In the genomic region with DNA sequence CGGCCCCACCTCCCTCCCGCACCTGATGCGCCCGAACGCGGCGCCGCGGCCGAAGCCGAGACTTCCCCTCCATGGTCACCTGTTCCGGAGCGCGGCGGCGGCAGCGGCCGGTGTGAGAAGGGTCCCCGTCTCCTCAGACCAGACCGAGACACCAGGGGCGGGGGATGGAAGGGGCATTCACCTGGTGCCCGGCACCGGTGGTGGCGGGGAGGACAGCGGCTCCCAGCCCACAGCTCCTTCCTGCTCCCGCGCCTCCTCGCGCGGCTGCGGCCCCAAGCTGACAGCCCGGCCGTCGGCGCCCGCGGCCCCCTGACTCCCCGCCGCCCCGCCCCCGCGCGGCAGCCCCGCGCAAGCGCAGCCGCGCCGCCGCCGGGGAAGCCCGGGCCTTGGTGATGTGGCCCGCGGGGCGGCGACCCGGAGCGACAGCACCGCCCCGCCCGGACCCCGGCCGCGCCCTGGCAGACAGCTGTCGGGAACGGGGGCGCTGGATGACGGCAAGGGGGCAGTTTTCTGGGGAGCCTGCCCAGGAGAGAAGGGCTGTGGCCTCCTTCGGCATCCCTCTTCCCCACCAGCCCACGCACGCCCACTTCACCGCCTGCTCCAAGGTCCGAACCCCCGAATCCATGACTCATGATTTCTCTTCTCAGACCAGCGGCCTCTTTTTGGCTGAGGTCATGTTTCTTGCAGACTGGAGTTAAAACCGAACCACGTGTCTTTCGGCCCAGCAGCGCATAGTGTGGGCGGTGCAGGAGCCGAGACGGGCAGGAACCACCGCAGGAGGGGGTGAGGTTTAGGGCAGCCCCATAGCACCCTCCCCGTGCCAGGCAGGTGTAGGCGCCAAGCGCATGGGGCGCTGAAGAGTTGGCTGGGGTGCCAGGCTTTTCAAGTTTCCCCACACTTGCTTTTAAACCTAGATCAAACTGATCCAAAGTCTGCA, we compare ENCODE assay signal across 8 cellular contexts. TPM values are rescaled to one million over a fixed set of nuclear protein-coding genes. Genes with fewer than 3 reads are reported as not detected.
DNase-seq lines count a peak whose midpoint lies in the region; ATAC-seq, FAIRE-seq and TF ChIP-seq lines count a peak whose summit lies in the region.

A gene with protein sequence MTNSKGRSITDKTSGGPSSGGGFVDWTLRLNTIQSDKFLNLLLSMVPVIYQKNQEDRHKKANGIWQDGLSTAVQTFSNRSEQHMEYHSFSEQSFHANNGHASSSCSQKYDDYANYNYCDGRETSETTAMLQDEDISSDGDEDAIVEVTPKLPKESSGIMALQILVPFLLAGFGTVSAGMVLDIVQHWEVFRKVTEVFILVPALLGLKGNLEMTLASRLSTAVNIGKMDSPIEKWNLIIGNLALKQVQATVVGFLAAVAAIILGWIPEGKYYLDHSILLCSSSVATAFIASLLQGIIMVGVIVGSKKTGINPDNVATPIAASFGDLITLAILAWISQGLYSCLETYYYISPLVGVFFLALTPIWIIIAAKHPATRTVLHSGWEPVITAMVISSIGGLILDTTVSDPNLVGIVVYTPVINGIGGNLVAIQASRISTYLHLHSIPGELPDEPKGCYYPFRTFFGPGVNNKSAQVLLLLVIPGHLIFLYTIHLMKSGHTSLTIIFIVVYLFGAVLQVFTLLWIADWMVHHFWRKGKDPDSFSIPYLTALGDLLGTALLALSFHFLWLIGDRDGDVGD (minus strand): TSS at position 282 of the 937 bp plus-strand sequence. CDS start 29,763 bp downstream, outside the sequence.

- DNase-seq in GM03348 (ENCODE audit: low spot score) (peak; percentile 96), Right ventricle myocardium inferior (ENCODE audit: missing footprints) (peak; percentile 88), pancreas (peak; percentile 85 to 92 (median 89)), thyroid gland (peak; percentile 88 to 92)

- intact Hi-C loops in Right ventricle myocardium inferior (cut with DNase I) = no loop called here
- intact Hi-C loops in pancreas (cut with DNase I) = no loop called here
- intact Hi-C loops in thyroid gland (cut with DNase I) = no loop called here

- H3K4me1 Mint-ChIP-seq in activated naive CD8-positive, alpha-beta T cell (ENCODE audit: low read depth) = peaks cover 29% of the 10 kb centered on the region

- H3K36me3 ChIP-seq in KOPT-K1 (ENCODE audit: insufficient read depth, low read length) (no peaks in the 10 kb centered on the region), pancreas (no peaks in the 10 kb centered on the region), thyroid gland (no peaks in the 10 kb centered on the region)

- TF ChIP-seq CTCF in pancreas (IDR thresholded peaks at IDR 0.05) = peak in 1 of 4 donors; percentile 15
- peak in 4 of 6 experiments; percentile 14 to 51 (median 45) for TF ChIP-seq CTCF in thyroid gland (IDR thresholded peaks at IDR 0.05)

- H3K9me3 ChIP-seq in KOPT-K1 (ENCODE audit: insufficient read depth, low read length, poor library complexity, severe bottlenecking) (no peaks in the 10 kb centered on the region), pancreas (no peaks in the 10 kb centered on the region), thyroid gland (no peaks in the 10 kb centered on the region)

- peak within 1 kb of the TSS; percentile 51 for H3K27ac ChIP-seq in KOPT-K1 (ENCODE audit: low read depth, low read length, poor library complexity, severe bottlenecking)
- peak within 1 kb of the TSS; percentile 67 to 93 (median 88) for H3K27ac ChIP-seq in pancreas
- peak within 1 kb of the TSS; percentile 69 to 87 (median 80) for H3K27ac ChIP-seq in thyroid gland

- peak within 1 kb of the TSS; percentile 95 for H3K27ac Mint-ChIP-seq in activated naive CD8-positive, alpha-beta T cell

- no peaks in the 10 kb centered on the region for H3K9me3 Mint-ChIP-seq in activated naive CD8-positive, alpha-beta T cell (ENCODE audit: low read depth)

- peak in 1 of 2 donors; percentile 72 for TF ChIP-seq POLR2A in thyroid gland (IDR thresholded peaks at IDR 0.05)

- H3K36me3 Mint-ChIP-seq in activated naive CD8-positive, alpha-beta T cell = no peaks in the 10 kb centered on the region

- ATAC-seq in GM21825 (IDR thresholded peaks at IDR 0.05; ENCODE audit: unreplicated experiment) = peak; percentile 67
- ATAC-seq in SK-N-SH treated with all-trans-retinoic acid at 6 μM for 48 hours = peak; percentile 84
- peak; percentile 94 for ATAC-seq in Right ventricle myocardium inferior
- ATAC-seq in pancreas = peak; percentile 84 to 90 (median 86)

- peak within 1 kb of the TSS; percentile 78 to 89 (median 86) for H3K4me3 ChIP-seq in pancreas
- peak within 1 kb of the TSS; percentile 51 to 69 (median 66) for H3K4me3 ChIP-seq in thyroid gland (replicated peaks in 1 of 3)

- FAIRE-seq in pancreas (lab: Jason Lieb, UNC) = no peak

- peaks cover 1% of the 10 kb centered on the region for H3K27me3 Mint-ChIP-seq in activated naive CD8-positive, alpha-beta T cell

- H3K4me1 ChIP-seq in pancreas = peaks cover 9 to 30% (median 25%) of the 10 kb centered on the region in 3 donors
- peaks cover 29 to 34% of the 10 kb centered on the region in 2 donors for H3K4me1 ChIP-seq in thyroid gland

- WGBS in pancreas, 2 donors = 0 to 1% methylated on average over 41 to 87 of the region's 87 CpGs
- 0 to 1% methylated on average over 14 to 27 of the region's 87 CpGs for WGBS in thyroid gland, 2 donors

- peak within 1 kb of the TSS; percentile 94 for H3K4me3 Mint-ChIP-seq in activated naive CD8-positive, alpha-beta T cell

- no peaks in the 10 kb centered on the region for H3K27me3 ChIP-seq in pancreas
- no peaks in the 10 kb centered on the region for H3K27me3 ChIP-seq in thyroid gland

TF ChIP-seq in SK-N-SH treated with all-trans-retinoic acid at 6 μM for 48 hours, 23 proteins besides CTCF, POLR2A, EP300 and RAD21:
- no peak for TF ChIP-seq ARNTL (CRISPR knock-in tag; IDR thresholded peaks at IDR 0.05; ENCODE audit: borderline replicate concordance, low read depth)
- TF ChIP-seq, protein P1, sequence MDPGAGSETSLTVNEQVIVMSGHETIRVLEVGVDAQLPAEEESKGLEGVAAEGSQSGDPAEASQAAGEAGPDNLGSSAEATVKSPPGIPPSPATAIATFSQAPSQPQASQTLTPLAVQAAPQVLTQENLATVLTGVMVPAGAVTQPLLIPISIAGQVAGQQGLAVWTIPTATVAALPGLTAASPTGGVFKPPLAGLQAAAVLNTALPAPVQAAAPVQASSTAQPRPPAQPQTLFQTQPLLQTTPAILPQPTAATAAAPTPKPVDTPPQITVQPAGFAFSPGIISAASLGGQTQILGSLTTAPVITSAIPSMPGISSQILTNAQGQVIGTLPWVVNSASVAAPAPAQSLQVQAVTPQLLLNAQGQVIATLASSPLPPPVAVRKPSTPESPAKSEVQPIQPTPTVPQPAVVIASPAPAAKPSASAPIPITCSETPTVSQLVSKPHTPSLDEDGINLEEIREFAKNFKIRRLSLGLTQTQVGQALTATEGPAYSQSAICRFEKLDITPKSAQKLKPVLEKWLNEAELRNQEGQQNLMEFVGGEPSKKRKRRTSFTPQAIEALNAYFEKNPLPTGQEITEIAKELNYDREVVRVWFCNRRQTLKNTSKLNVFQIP (CRISPR knock-in tag; IDR thresholded peaks at IDR 0.05; ENCODE audit: borderline replicate concordance, low read depth) = no peak
- TF ChIP-seq ZC3H10 (CRISPR knock-in tag; IDR thresholded peaks at IDR 0.05) = no peak
- TF ChIP-seq, protein P2, sequence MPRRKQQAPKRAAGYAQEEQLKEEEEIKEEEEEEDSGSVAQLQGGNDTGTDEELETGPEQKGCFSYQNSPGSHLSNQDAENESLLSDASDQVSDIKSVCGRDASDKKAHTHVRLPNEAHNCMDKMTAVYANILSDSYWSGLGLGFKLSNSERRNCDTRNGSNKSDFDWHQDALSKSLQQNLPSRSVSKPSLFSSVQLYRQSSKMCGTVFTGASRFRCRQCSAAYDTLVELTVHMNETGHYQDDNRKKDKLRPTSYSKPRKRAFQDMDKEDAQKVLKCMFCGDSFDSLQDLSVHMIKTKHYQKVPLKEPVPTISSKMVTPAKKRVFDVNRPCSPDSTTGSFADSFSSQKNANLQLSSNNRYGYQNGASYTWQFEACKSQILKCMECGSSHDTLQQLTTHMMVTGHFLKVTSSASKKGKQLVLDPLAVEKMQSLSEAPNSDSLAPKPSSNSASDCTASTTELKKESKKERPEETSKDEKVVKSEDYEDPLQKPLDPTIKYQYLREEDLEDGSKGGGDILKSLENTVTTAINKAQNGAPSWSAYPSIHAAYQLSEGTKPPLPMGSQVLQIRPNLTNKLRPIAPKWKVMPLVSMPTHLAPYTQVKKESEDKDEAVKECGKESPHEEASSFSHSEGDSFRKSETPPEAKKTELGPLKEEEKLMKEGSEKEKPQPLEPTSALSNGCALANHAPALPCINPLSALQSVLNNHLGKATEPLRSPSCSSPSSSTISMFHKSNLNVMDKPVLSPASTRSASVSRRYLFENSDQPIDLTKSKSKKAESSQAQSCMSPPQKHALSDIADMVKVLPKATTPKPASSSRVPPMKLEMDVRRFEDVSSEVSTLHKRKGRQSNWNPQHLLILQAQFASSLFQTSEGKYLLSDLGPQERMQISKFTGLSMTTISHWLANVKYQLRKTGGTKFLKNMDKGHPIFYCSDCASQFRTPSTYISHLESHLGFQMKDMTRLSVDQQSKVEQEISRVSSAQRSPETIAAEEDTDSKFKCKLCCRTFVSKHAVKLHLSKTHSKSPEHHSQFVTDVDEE (CRISPR knock-in tag; IDR thresholded peaks at IDR 0.05) = 0 out of 2 replicates have a peak, but pooled peaks have one; percentile 20

RNA-seq across cellular contexts. Expression of the gene that starts here (rescaled TPM):
- total RNA-seq in Right ventricle myocardium inferior (3.9 TPM), pancreas (10 to 100 TPM; 25.1 to 41.9 (median 32.3) TPM), thyroid gland (100 to 1,000 TPM in 1 of 4 donors, 10 to 100 TPM in 3; 75.1 to 142 (median 93.1) TPM)
- 1 to 10 TPM; 6.3 to 6.9 TPM for polyA plus RNA-seq in pancreas

Comparison
In these comparisons a context has a peak if more than half of its experiments do, and no peak if none do; other contexts are left out.
1. Peak in every context shown above with its lines: DNase-seq, ATAC-seq, H3K4me3 ChIP-seq and H3K27ac ChIP-seq.